ENCODE assay signal across 15 cellular contexts in the genomic region with DNA sequence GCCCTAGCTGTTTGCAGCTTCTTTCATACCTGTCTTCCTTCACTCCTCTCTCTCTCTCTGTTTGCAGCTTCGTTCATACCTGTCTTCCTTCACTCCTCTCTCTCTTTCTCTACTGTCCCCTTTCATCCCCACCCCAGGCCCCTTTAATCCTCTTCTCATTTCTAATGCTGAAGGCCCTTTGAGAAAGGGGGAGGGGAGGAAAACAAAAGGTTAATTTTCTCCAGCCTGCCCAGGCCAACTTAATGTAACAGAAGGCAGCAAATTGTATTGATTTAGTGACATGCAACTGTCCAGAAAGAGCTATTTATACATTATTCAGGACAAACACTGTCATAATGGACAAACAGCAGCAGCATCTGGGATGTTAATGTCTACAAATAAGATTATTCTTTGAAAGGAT.
DNase-seq lines count a peak whose midpoint lies in the region; ATAC-seq and TF ChIP-seq lines count a peak whose summit lies in the region.
"Had no signal": no experiment of that assay in that cellular context is flagged by ENCODE, and none has a peak within 500 bp of the region (broad histone marks: within the 10 kb centered on the region; RNA-seq: fewer than 3 reads in every experiment).

No MANE protein-coding gene starts in this region.

- DNase-seq in NCI-H82 treated with DMSO at 0.1 percent for 48 hours (lab: John Stamatoyannopoulos, UW; ENCODE audit: unreplicated experiment), result peak; percentile 74
- no peak for DNase-seq in NCI-H82 (lab: John Stamatoyannopoulos, UW)
- DNase-seq in iPS-NIHi11 (ENCODE audit: low spot score), result peak; percentile 13
- no peak for DNase-seq in SIG-M5 treated with dmso at 0.1 percent for 504 hours (lab: John Stamatoyannopoulos, UW; ENCODE audit: unreplicated experiment)
- DNase-seq in RKO (ENCODE audit: low spot score), result no peak
- no peak for DNase-seq in HuH-7 (ENCODE audit: low spot score)
- DNase-seq in NCI-H2107 treated with DMSO at 0.1 percent for 48 hours (lab: John Stamatoyannopoulos, UW; ENCODE audit: unreplicated experiment), result no peak
- DNase-seq: AML-193, DMS 273 treated with DMSO at 0.1 percent for 48 hours, GM23248, MV-4-11, NCI-H1694 treated with DMSO at 0.1 percent for 48 hours, Right ventricle myocardium superior had no signal

- ATAC-seq in SK-N-SH treated with all-trans-retinoic acid at 6 μM for 48 hours, result no peak; the same call in 2 of the 3 replicates
- ATAC-seq: HepG2 had no signal

TF ChIP-seq in SK-N-SH treated with all-trans-retinoic acid at 6 μM for 48 hours, 23 proteins besides CTCF, POLR2A, EP300 and RAD21:
- no peak for TF ChIP-seq TOX (CRISPR knock-in tag; IDR thresholded peaks at IDR 0.05; ENCODE audit: borderline replicate concordance)
- TF ChIP-seq GLIS3 (CRISPR knock-in tag; IDR thresholded peaks at IDR 0.05), result no peak
- peak; percentile 37; the same call in 1 of the 2 replicates for TF ChIP-seq ISL1 (CRISPR knock-in tag; IDR thresholded peaks at IDR 0.05)
- TF ChIP-seq, protein P1, sequence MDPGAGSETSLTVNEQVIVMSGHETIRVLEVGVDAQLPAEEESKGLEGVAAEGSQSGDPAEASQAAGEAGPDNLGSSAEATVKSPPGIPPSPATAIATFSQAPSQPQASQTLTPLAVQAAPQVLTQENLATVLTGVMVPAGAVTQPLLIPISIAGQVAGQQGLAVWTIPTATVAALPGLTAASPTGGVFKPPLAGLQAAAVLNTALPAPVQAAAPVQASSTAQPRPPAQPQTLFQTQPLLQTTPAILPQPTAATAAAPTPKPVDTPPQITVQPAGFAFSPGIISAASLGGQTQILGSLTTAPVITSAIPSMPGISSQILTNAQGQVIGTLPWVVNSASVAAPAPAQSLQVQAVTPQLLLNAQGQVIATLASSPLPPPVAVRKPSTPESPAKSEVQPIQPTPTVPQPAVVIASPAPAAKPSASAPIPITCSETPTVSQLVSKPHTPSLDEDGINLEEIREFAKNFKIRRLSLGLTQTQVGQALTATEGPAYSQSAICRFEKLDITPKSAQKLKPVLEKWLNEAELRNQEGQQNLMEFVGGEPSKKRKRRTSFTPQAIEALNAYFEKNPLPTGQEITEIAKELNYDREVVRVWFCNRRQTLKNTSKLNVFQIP (CRISPR knock-in tag; IDR thresholded peaks at IDR 0.05; ENCODE audit: borderline replicate concordance, low read depth), result no peak
- no peak for TF ChIP-seq ZC3H10 (CRISPR knock-in tag; IDR thresholded peaks at IDR 0.05)
- no peak for TF ChIP-seq ZFP30 (CRISPR knock-in tag; IDR thresholded peaks at IDR 0.05)
- no peak for TF ChIP-seq ZNF565 (CRISPR knock-in tag; conservative IDR thresholded peaks at IDR 0.05; ENCODE audit: low read depth)
- TF ChIP-seq, protein P2, sequence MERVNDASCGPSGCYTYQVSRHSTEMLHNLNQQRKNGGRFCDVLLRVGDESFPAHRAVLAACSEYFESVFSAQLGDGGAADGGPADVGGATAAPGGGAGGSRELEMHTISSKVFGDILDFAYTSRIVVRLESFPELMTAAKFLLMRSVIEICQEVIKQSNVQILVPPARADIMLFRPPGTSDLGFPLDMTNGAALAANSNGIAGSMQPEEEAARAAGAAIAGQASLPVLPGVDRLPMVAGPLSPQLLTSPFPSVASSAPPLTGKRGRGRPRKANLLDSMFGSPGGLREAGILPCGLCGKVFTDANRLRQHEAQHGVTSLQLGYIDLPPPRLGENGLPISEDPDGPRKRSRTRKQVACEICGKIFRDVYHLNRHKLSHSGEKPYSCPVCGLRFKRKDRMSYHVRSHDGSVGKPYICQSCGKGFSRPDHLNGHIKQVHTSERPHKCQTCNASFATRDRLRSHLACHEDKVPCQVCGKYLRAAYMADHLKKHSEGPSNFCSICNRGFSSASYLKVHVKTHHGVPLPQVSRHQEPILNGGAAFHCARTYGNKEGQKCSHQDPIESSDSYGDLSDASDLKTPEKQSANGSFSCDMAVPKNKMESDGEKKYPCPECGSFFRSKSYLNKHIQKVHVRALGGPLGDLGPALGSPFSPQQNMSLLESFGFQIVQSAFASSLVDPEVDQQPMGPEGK (CRISPR knock-in tag; IDR thresholded peaks at IDR 0.05; ENCODE audit: borderline replicate concordance), result no peak
- no peak for TF ChIP-seq OSR1 (CRISPR knock-in tag; IDR thresholded peaks at IDR 0.05)
- no peak for TF ChIP-seq PPARA (CRISPR knock-in tag; IDR thresholded peaks at IDR 0.05; ENCODE audit: borderline replicate concordance)
- TF ChIP-seq TCF4 (CRISPR knock-in tag; IDR thresholded peaks at IDR 0.05; ENCODE audit: borderline replicate concordance), result peak; percentile 63
- TF ChIP-seq BACH2 (CRISPR knock-in tag; IDR thresholded peaks at IDR 0.05; ENCODE audit: borderline replicate concordance), result no peak
- TF ChIP-seq ARNTL (CRISPR knock-in tag; IDR thresholded peaks at IDR 0.05; ENCODE audit: borderline replicate concordance, low read depth), result no peak
- TF ChIP-seq RARB (CRISPR knock-in tag; IDR thresholded peaks at IDR 0.05), result no peak
- TF ChIP-seq, protein P3, sequence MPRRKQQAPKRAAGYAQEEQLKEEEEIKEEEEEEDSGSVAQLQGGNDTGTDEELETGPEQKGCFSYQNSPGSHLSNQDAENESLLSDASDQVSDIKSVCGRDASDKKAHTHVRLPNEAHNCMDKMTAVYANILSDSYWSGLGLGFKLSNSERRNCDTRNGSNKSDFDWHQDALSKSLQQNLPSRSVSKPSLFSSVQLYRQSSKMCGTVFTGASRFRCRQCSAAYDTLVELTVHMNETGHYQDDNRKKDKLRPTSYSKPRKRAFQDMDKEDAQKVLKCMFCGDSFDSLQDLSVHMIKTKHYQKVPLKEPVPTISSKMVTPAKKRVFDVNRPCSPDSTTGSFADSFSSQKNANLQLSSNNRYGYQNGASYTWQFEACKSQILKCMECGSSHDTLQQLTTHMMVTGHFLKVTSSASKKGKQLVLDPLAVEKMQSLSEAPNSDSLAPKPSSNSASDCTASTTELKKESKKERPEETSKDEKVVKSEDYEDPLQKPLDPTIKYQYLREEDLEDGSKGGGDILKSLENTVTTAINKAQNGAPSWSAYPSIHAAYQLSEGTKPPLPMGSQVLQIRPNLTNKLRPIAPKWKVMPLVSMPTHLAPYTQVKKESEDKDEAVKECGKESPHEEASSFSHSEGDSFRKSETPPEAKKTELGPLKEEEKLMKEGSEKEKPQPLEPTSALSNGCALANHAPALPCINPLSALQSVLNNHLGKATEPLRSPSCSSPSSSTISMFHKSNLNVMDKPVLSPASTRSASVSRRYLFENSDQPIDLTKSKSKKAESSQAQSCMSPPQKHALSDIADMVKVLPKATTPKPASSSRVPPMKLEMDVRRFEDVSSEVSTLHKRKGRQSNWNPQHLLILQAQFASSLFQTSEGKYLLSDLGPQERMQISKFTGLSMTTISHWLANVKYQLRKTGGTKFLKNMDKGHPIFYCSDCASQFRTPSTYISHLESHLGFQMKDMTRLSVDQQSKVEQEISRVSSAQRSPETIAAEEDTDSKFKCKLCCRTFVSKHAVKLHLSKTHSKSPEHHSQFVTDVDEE (CRISPR knock-in tag; IDR thresholded peaks at IDR 0.05), result 0 out of 2 replicates have a peak, but pooled peaks have one; percentile 19
- no peak for TF ChIP-seq ZNF8 (CRISPR knock-in tag; IDR thresholded peaks at IDR 0.05)
- TF ChIP-seq CSRNP3 (CRISPR knock-in tag; IDR thresholded peaks at IDR 0.05), result 0 out of 2 replicates have a peak, but pooled peaks have one; percentile 20
- TF ChIP-seq, protein P4, sequence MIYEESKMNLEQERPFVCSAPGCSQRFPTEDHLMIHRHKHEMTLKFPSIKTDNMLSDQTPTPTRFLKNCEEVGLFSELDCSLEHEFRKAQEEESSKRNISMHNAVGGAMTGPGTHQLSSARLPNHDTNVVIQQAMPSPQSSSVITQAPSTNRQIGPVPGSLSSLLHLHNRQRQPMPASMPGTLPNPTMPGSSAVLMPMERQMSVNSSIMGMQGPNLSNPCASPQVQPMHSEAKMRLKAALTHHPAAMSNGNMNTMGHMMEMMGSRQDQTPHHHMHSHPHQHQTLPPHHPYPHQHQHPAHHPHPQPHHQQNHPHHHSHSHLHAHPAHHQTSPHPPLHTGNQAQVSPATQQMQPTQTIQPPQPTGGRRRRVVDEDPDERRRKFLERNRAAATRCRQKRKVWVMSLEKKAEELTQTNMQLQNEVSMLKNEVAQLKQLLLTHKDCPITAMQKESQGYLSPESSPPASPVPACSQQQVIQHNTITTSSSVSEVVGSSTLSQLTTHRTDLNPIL (CRISPR knock-in tag; IDR thresholded peaks at IDR 0.05; ENCODE audit: low read depth), result no peak
- TF ChIP-seq CSDC2 (CRISPR knock-in tag; IDR thresholded peaks at IDR 0.05), result no peak

Comparison
In these comparisons a context has a peak if more than half of its experiments do, and no peak if none do; other contexts are left out.
1. DNase-seq: peak in NCI-H82 treated with DMSO at 0.1 percent for 48 hours (single experiment) and iPS-NIHi11 (single experiment); none in NCI-H82 (single experiment), SIG-M5 treated with dmso at 0.1 percent for 504 hours (single experiment), RKO (single experiment), HuH-7 (single experiment) and NCI-H2107 treated with DMSO at 0.1 percent for 48 hours (single experiment).